ENCODE assay signal across 20 cellular contexts in the genomic region with DNA sequence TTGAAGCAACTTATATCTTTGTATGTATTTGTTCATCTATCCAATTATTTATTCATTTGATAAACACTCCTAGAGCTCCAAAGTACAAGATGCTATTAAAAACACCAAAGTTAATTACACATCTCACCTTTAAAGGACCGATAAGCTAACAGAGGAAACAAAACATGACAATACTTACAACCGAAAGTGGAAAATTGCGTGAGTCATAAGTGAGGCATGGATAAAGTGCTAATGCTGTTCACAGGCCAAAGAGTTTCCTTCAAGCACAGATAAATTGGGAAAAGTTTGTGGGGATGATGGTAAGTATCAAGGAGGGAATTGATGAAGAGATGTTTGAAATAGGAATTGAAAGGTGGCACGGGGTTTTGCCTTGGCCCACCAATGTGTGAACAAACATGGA.
DNase-seq lines count a peak whose midpoint lies in the region; ATAC-seq, FAIRE-seq and TF ChIP-seq lines count a peak whose summit lies in the region.
"Had no signal": no experiment of that assay in that cellular context is flagged by ENCODE, and none has a peak within 500 bp of the region (broad histone marks: within the 10 kb centered on the region; RNA-seq: fewer than 3 reads in every experiment).

No MANE protein-coding gene starts in this region.

- 21 to 29% methylated on average over 4 of the region's 4 CpGs for WGBS in gastroesophageal sphincter (ENCODE audit: low coverage in 1 of 2), 2 donors
- WGBS in small intestine, 3 donors = 32 to 57% (median 43%) methylated on average over 4 of the region's 4 CpGs
- 85 to 88% methylated on average over 4 of the region's 4 CpGs for WGBS in upper lobe of left lung, 2 donors

- in situ Hi-C loops in astrocyte of the spinal cord (cut with HindIII; ENCODE audit: low sequenced_read_pairs) = no loop called here

- TF ChIP-seq POLR2A in gastroesophageal sphincter (IDR thresholded peaks at IDR 0.05) (no peak), upper lobe of left lung (IDR thresholded peaks at IDR 0.05) (no peak)

- DNase-seq in GM04503 (ENCODE audit: low read depth) (peak; percentile 23), astrocyte of the spinal cord (ENCODE audit: low read depth, low spot score) (peak; percentile 14), small intestine (peak; percentile 95), upper lobe of left lung (no peak), DMS114 treated with DMSO at 0.1 percent for 48 hours (lab: John Stamatoyannopoulos, UW; ENCODE audit: unreplicated experiment) (no peak), DMS 273 (lab: John Stamatoyannopoulos, UW; ENCODE audit: unreplicated experiment) (no peak)
- DNase-seq: activated B cell treated with CpG ODN at 0.5 μM for 24 hours; activated gamma-delta T cell; amygdala; esophagus squamous epithelium; lower lobe of right lung; retina; stimulated activated CD4-positive, alpha-beta T cell treated with anti-CD3 and anti-CD28 coated beads, Interleukin-1b, Interleukin-23, amount 100 ng/mL, for 48 hours; substantia nigra; T-helper 1 cell had no signal

- H3K4me3 ChIP-seq in astrocyte of the spinal cord (ENCODE audit: low read depth, low read length) (no peak overlapping the region), gastroesophageal sphincter (no peak overlapping the region), small intestine (ENCODE audit: low read depth in 1 of 2, low read length in 2 of 2) (no peak overlapping the region), upper lobe of left lung (no peak overlapping the region)
- H3K4me3 ChIP-seq: esophagus squamous epithelium, lower lobe of right lung had no signal

- H3K4me1 ChIP-seq in gastroesophageal sphincter (peaks cover 0 to 34% (median 0%) of the 10 kb centered on the region in 3 donors), small intestine (ENCODE audit: control insufficient read depth in 2 of 2, insufficient read depth in 1 of 2, low read depth in 1 of 2, low read length in 1 of 2) (peaks cover 4 to 6% of the 10 kb centered on the region in 2 donors), upper lobe of left lung (no peaks in the 10 kb centered on the region)
- H3K4me1 ChIP-seq: esophagus squamous epithelium, lower lobe of right lung had no signal

- TF ChIP-seq CTCF in astrocyte of the spinal cord (IDR thresholded peaks at IDR 0.05; ENCODE audit: low read depth, low read length) = no peak
- TF ChIP-seq CTCF in gastroesophageal sphincter (IDR thresholded peaks at IDR 0.05) = no peak
- no peak for TF ChIP-seq CTCF in upper lobe of left lung (IDR thresholded peaks at IDR 0.05)

- TF ChIP-seq EP300 in gastroesophageal sphincter (IDR thresholded peaks at IDR 0.05) (no peak), upper lobe of left lung (IDR thresholded peaks at IDR 0.05) (no peak)

- no peak for FAIRE-seq in small intestine (lab: Jason Lieb, UNC)
- FAIRE-seq: GM12892 had no signal

- H3K9me3 ChIP-seq in gastroesophageal sphincter = no peaks in the 10 kb centered on the region
- H3K9me3 ChIP-seq in small intestine (ENCODE audit: control insufficient read depth, low read depth) = no peaks in the 10 kb centered on the region
- H3K9me3 ChIP-seq in upper lobe of left lung = no peaks in the 10 kb centered on the region
- H3K9me3 ChIP-seq: esophagus squamous epithelium, lower lobe of right lung had no signal

- no peaks in the 10 kb centered on the region for H3K36me3 ChIP-seq in gastroesophageal sphincter
- no peaks in the 10 kb centered on the region for H3K36me3 ChIP-seq in small intestine (ENCODE audit: control insufficient read depth in 2 of 2, insufficient read depth in 2 of 2, low read length in 2 of 2)
- no peaks in the 10 kb centered on the region for H3K36me3 ChIP-seq in upper lobe of left lung
- H3K36me3 ChIP-seq: esophagus squamous epithelium, lower lobe of right lung had no signal

- H3K27me3 ChIP-seq in gastroesophageal sphincter = no peaks in the 10 kb centered on the region
- no peaks in the 10 kb centered on the region for H3K27me3 ChIP-seq in small intestine (ENCODE audit: control insufficient read depth in 2 of 2, insufficient read depth in 2 of 2, low read length in 2 of 2)
- H3K27me3 ChIP-seq in upper lobe of left lung = no peaks in the 10 kb centered on the region
- H3K27me3 ChIP-seq: esophagus squamous epithelium had no signal

- no peak for ATAC-seq in gastroesophageal sphincter
- ATAC-seq in upper lobe of left lung (ENCODE audit: low FRiP score in 2 of 2) = no peak
- no peak for ATAC-seq in GM18907 (IDR thresholded peaks at IDR 0.05; ENCODE audit: unreplicated experiment)
- ATAC-seq: lower lobe of right lung; natural killer cell treated with Interleukin-12 subunit alpha and Interleukin-12 subunit beta and Interleukin-15 and Interleukin-18, amount 100 ng/mL, for 72 hours had no signal

- peak overlapping the region; percentile 39 to 59 (median 52) for H3K27ac ChIP-seq in gastroesophageal sphincter
- H3K27ac ChIP-seq in small intestine (ENCODE audit: low read depth in 1 of 2, low read length in 1 of 2) = peak overlapping the region in 1 of 2 donors; percentile 55
- no peak overlapping the region for H3K27ac ChIP-seq in upper lobe of left lung
- H3K27ac ChIP-seq: C4-2B, esophagus squamous epithelium, lower lobe of right lung had no signal

Comparison
In these comparisons a context has a peak if more than half of its experiments do, and no peak if none do; other contexts are left out.
1. DNase-seq: peak in GM04503 (single experiment), astrocyte of the spinal cord (single experiment) and small intestine (single experiment); none in upper lobe of left lung (0 of 2), DMS114 treated with DMSO at 0.1 percent for 48 hours (single experiment) and DMS 273 (single experiment).
2. H3K27ac ChIP-seq: peak in gastroesophageal sphincter (4 of 4); none in upper lobe of left lung (0 of 4).